In genomic region chr2:86562891-86563649, GRCh38 we compare ENCODE assay signal across 8 cellular contexts. TPM values are rescaled to one million over a fixed set of nuclear protein-coding genes. Genes with fewer than 3 reads are reported as not detected.
DNase-seq lines count a peak whose midpoint lies in the region; ATAC-seq and TF ChIP-seq lines count a peak whose summit lies in the region.

Gene CHMP3 (minus strand): TSS chr2:86563443. CDS start chr2:86563348, 95 bp downstream.

- TF ChIP-seq CTCF in IMR-90 (conservative IDR thresholded peaks at IDR 0.05; ENCODE audit: low read depth, low read length) = no peak

- peak within 1 kb of the TSS; percentile 100 for H3K23ac ChIP-seq in IMR-90 (ENCODE audit: low read depth, low read length)

- ATAC-seq in GM21528 (IDR thresholded peaks at IDR 0.05; ENCODE audit: low FRiP score, unreplicated experiment) = peak; percentile 84
- peak; percentile 96 for ATAC-seq in IMR-90 (ENCODE audit: low read depth)

- peak within 1 kb of the TSS; percentile 99 for H3K56ac ChIP-seq in IMR-90 (ENCODE audit: extremely low read depth, insufficient read depth, low read length)

- dilution Hi-C loops in IMR-90 (cut with HindIII; ENCODE audit: low sequenced_read_pairs, unreplicated experiment) = no loop called here

- H2AK5ac ChIP-seq in IMR-90 (ENCODE audit: low read depth, low read length) = peak within 1 kb of the TSS; percentile 96

- H3K18ac ChIP-seq in IMR-90 (ENCODE audit: low read depth, low read length) = peak within 1 kb of the TSS; percentile 95

- 0% methylated on average over 11 of the region's 60 CpGs; no CpG with 5 or more reads in 1 of the 2 experiments for WGBS in IMR-90 (ENCODE audit: extremely low coverage in 2 of 2, insufficient read length in 1 of 2), 2 experiments

- peak within 1 kb of the TSS; percentile 100 for H3K14ac ChIP-seq in IMR-90 (replicated peaks; ENCODE audit: low read depth, low read length)

- peak within 1 kb of the TSS; percentile 100 for H4K91ac ChIP-seq in IMR-90 (ENCODE audit: insufficient read depth, low read depth, low read length)

- H4K5ac ChIP-seq in IMR-90 (ENCODE audit: low read depth, low read length) = peak within 1 kb of the TSS; percentile 90

- H4K20me1 ChIP-seq in IMR-90 (ENCODE audit: insufficient read depth, low read length) = no peaks in the 10 kb centered on the region

- peak; percentile 93 for TF ChIP-seq POLR2A in IMR-90 (IDR thresholded peaks at IDR 0.05; ENCODE audit: low read depth, low read length)

- peak within 1 kb of the TSS; percentile 98 for H2BK5ac ChIP-seq in IMR-90 (ENCODE audit: low read depth, low read length, poor library complexity, severe bottlenecking)

- H2BK20ac ChIP-seq in IMR-90 (ENCODE audit: low read depth, low read length) = peak within 1 kb of the TSS; percentile 96

- peaks cover 10 to 31% of the 10 kb centered on the region in 2 experiments; a peak in 3 of 4 replicates for H3K79me1 ChIP-seq in IMR-90 (ENCODE audit: low read depth in 1 of 2, low read length in 2 of 2)

- no peaks in the 10 kb centered on the region; the same call in 1 of the 2 replicates for H3K9me1 ChIP-seq in IMR-90 (ENCODE audit: insufficient read depth, low read length)

- POLR2A ChIA-PET in IMR-90 (lab: Charles Lee; ENCODE audit: unreplicated experiment) = no interaction called here

- peak within 1 kb of the TSS; percentile 97 for H2AK9ac ChIP-seq in IMR-90 (replicated peaks; ENCODE audit: low read depth, low read length, poor library complexity)

- H3K9ac ChIP-seq in IMR-90 (ENCODE audit: low read depth, low read length) = peak within 1 kb of the TSS; percentile 97

- peak within 1 kb of the TSS; percentile 83 for H3K4me2 ChIP-seq in IMR-90 (ENCODE audit: low read depth, low read length)

- peak within 1 kb of the TSS; percentile 99 for H2BK120ac ChIP-seq in IMR-90 (ENCODE audit: low read depth, low read length)

- peaks cover 2% of the 10 kb centered on the region for H3K4me1 ChIP-seq in IMR-90 (ENCODE audit: control insufficient read depth, insufficient read depth, low read length)
- peaks cover 38% of the 10 kb centered on the region for H3K4me1 ChIP-seq in mononuclear cell (ENCODE audit: insufficient read depth, low read length)

- H3K4ac ChIP-seq in IMR-90 (ENCODE audit: low read depth, low read length) = peak within 1 kb of the TSS; percentile 100

- DNase-seq in DMS 273 (lab: John Stamatoyannopoulos, UW; ENCODE audit: unreplicated experiment) (peak; percentile 99), IMR-90 (peak; percentile 97), OCI-M1 (lab: John Stamatoyannopoulos, UW) (peak; percentile 96), activated T-cell treated with anti-CD3 and anti-CD28 coated beads for 24 hours (ENCODE audit: low read depth) (peak; percentile 96), epidermal melanocyte (ENCODE audit: insufficient read length, low spot score) (peak; percentile 98)
- peak; percentile 86 to 93 for DNase-seq in stimulated activated CD8-positive, alpha-beta memory T cell treated with anti-CD3 and anti-CD28 coated beads, Interleukin-4, amount 100 ng/mL, for 1 hour (ENCODE audit: low read depth in 2 of 2, low spot score in 1 of 2)

- H3K4me3 ChIP-seq in IMR-90 (ENCODE audit: insufficient read depth, low read depth, low read length) (peak within 1 kb of the TSS; percentile 81), mononuclear cell (ENCODE audit: low read length) (peak within 1 kb of the TSS; percentile 95)

- H2AFZ ChIP-seq in IMR-90 (replicated peaks; ENCODE audit: low read length, poor library complexity) = peak within 1 kb of the TSS; percentile 99

- no peaks in the 10 kb centered on the region for H3K27me3 ChIP-seq in IMR-90 (ENCODE audit: control insufficient read depth, insufficient read depth, low read length)
- H3K27me3 ChIP-seq in mononuclear cell (ENCODE audit: insufficient read depth, low read length) = no peaks in the 10 kb centered on the region

- no peak for TF ChIP-seq RAD21 in IMR-90 (IDR thresholded peaks at IDR 0.05; ENCODE audit: low read length)

- no peaks in the 10 kb centered on the region for H3K36me3 ChIP-seq in IMR-90 (ENCODE audit: control insufficient read depth, insufficient read depth, low read length)

- intact Hi-C loops in IMR-90 (cut with micrococcal nuclease) = loop anchor here (2.0 kb wide), 1 partner anchor 122 kb away; the partner anchor contains the start of gene KDM3A

- H3K9me3 ChIP-seq in IMR-90 (ENCODE audit: control insufficient read depth, insufficient read depth, low read length) (no peaks in the 10 kb centered on the region), mononuclear cell (ENCODE audit: low read depth, low read length) (no peaks in the 10 kb centered on the region)

- BruUV-seq in IMR-90 (replicated peaks; lab: Mats Ljungman, UMichigan) = no TSS peak

- in situ Hi-C loops in IMR-90 (cut with MboI; ENCODE audit: low sequenced_read_pairs) = loop anchor here (10.0 kb wide), 1 partner anchor 62 kb away; the partner anchor contains the start of gene RNF103

- peak within 1 kb of the TSS; percentile 95 for H3K27ac ChIP-seq in IMR-90 (ENCODE audit: insufficient read depth, low read length)

- H4K8ac ChIP-seq in IMR-90 (ENCODE audit: low read depth in 2 of 2, low read length in 2 of 2) = peak within 1 kb of the TSS; percentile 98 to 99

- CTCF ChIA-PET in IMR-90 (lab: Yijun Ruan, JAX) = no interaction called here

- peak within 1 kb of the TSS; percentile 98 for H2BK15ac ChIP-seq in IMR-90 (ENCODE audit: low read depth, low read length)

TF ChIP-seq in IMR-90, 13 proteins besides CTCF, POLR2A, EP300 and RAD21:
- TF ChIP-seq MAFK (IDR thresholded peaks at IDR 0.05; ENCODE audit: low read depth, low read length) (peak; percentile 61), BHLHE40 (IDR thresholded peaks at IDR 0.05; ENCODE audit: low read depth, low read length) (peak; percentile 91), MXI1 (IDR thresholded peaks at IDR 0.05; ENCODE audit: borderline replicate concordance, low read depth, low read length) (no peak; the same call in 1 of the 2 replicates), RFX5 (IDR thresholded peaks at IDR 0.05; ENCODE audit: low read depth, low read length) (no peak), CHD1 (IDR thresholded peaks at IDR 0.05; ENCODE audit: low read depth, low read length) (peak; percentile 87; the same call in 1 of the 2 replicates), NFE2L2 (IDR thresholded peaks at IDR 0.05; ENCODE audit: low read depth, low read length) (peak; percentile 60), CEBPB (IDR thresholded peaks at IDR 0.05; ENCODE audit: low read depth, low read length) (no peak), MAZ (IDR thresholded peaks at IDR 0.05; ENCODE audit: borderline replicate concordance, low read depth, low read length) (peak; percentile 86; the same call in 1 of the 2 replicates), SMC3 (IDR thresholded peaks at IDR 0.05; ENCODE audit: low read depth, low read length) (no peak), RCOR1 (IDR thresholded peaks at IDR 0.05; ENCODE audit: insufficient replicate concordance, low read length) (no peak), FOS (IDR thresholded peaks at IDR 0.05; ENCODE audit: low read depth, low read length) (peak; percentile 38; the same call in 1 of the 2 replicates)
- TF ChIP-seq, protein P1, sequence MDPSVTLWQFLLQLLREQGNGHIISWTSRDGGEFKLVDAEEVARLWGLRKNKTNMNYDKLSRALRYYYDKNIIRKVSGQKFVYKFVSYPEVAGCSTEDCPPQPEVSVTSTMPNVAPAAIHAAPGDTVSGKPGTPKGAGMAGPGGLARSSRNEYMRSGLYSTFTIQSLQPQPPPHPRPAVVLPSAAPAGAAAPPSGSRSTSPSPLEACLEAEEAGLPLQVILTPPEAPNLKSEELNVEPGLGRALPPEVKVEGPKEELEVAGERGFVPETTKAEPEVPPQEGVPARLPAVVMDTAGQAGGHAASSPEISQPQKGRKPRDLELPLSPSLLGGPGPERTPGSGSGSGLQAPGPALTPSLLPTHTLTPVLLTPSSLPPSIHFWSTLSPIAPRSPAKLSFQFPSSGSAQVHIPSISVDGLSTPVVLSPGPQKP (IDR thresholded peaks at IDR 0.05; ENCODE audit: borderline replicate concordance, low read depth, low read length) = no peak
- TF ChIP-seq, protein P2, sequence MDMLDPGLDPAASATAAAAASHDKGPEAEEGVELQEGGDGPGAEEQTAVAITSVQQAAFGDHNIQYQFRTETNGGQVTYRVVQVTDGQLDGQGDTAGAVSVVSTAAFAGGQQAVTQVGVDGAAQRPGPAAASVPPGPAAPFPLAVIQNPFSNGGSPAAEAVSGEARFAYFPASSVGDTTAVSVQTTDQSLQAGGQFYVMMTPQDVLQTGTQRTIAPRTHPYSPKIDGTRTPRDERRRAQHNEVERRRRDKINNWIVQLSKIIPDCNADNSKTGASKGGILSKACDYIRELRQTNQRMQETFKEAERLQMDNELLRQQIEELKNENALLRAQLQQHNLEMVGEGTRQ (IDR thresholded peaks at IDR 0.05; ENCODE audit: low read depth, low read length) = peak; percentile 65; the same call in 1 of the 2 replicates

RNA-seq across cellular contexts. Expression of gene CHMP3, which starts in this region (rescaled TPM):
- 38.4 and 81.4 TPM in 2 replicates for total RNA-seq in IMR-90 (2012; rRNA removed)
- polyA plus RNA-seq in IMR-90 (2012; rRNA removed) = 61.0 and 84.6 TPM in 2 replicates
- 19.9 and 31.0 TPM in 2 replicates for polyA plus RNA-seq in IMR-90 (2012; cell fraction: cytosol; rRNA removed)
- 4.6 and 24.0 TPM in 2 replicates for polyA plus RNA-seq in IMR-90 (2012; cell fraction: nucleus; rRNA removed; ENCODE audit: low replicate concordance)
- total RNA-seq in mononuclear cell = 57.7 TPM

Comparison
In these comparisons a context has a peak if more than half of its experiments do, and no peak if none do; other contexts are left out.
1. Peak in every context shown above with its lines: DNase-seq, ATAC-seq, H3K4me3 ChIP-seq and H3K27ac ChIP-seq.